8 cellular contexts compared by ENCODE assay signal in genomic region chr14:99266181-99267178, GRCh38. TPM values are rescaled to one million over a fixed set of nuclear protein-coding genes. Genes with fewer than 3 reads are reported as not detected.
DNase-seq lines count a peak whose midpoint lies in the region; ATAC-seq and TF ChIP-seq lines count a peak whose summit lies in the region.

No MANE protein-coding gene starts in this region.

- H3K9me3 Mint-ChIP-seq in naive B cell = peaks cover 0 to 2% (median 0%) of the 10 kb centered on the region in 7 donors
- no peaks in the 10 kb centered on the region for H3K9me3 Mint-ChIP-seq in stimulated activated effector memory CD8-positive, alpha-beta T cell treated with anti-CD3 and anti-CD28 coated beads, Interleukin-12 subunit alpha, Interleukin-12 subunit beta, amount 100 ng/mL, for 72 hours

- no peak overlapping the region for H3K27ac Mint-ChIP-seq in naive B cell
- H3K27ac Mint-ChIP-seq in stimulated activated effector memory CD8-positive, alpha-beta T cell treated with anti-CD3 and anti-CD28 coated beads, Interleukin-12 subunit alpha, Interleukin-12 subunit beta, amount 100 ng/mL, for 72 hours = peak overlapping the region; percentile 99

- H3K36me3 ChIP-seq in ACC112 (ENCODE audit: insufficient read depth, low read length) = no peaks in the 10 kb centered on the region

- H3K36me3 Mint-ChIP-seq in naive B cell = peaks cover 0 to 6% of the 10 kb centered on the region in 2 donors
- peaks cover 71% of the 10 kb centered on the region for H3K36me3 Mint-ChIP-seq in stimulated activated effector memory CD8-positive, alpha-beta T cell treated with anti-CD3 and anti-CD28 coated beads, Interleukin-12 subunit alpha, Interleukin-12 subunit beta, amount 100 ng/mL, for 72 hours

- peaks cover 88% of the 10 kb centered on the region for H3K27me3 ChIP-seq in ACC112 (ENCODE audit: insufficient read depth, low read length)

- H3K27me3 Mint-ChIP-seq in naive B cell = peaks cover 75 to 89% (median 88%) of the 10 kb centered on the region in 3 donors

- H3K79me2 ChIP-seq in ACC112 (ENCODE audit: control insufficient read depth, insufficient read depth, low read length, unreplicated experiment) = no peaks in the 10 kb centered on the region

- H3K4me3 Mint-ChIP-seq in naive B cell = peak overlapping the region in 3 of 8 donors; percentile 1 to 49 (median 25)
- H3K4me3 Mint-ChIP-seq in stimulated activated effector memory CD8-positive, alpha-beta T cell treated with anti-CD3 and anti-CD28 coated beads, Interleukin-12 subunit alpha, Interleukin-12 subunit beta, amount 100 ng/mL, for 72 hours = peak overlapping the region; percentile 89

- no peaks in the 10 kb centered on the region for H3K4me1 ChIP-seq in ACC112 (ENCODE audit: control insufficient read depth, insufficient read depth, low read length, unreplicated experiment)

- H3K4me3 ChIP-seq in ACC112 (ENCODE audit: low read depth, low read length) = peak overlapping the region; percentile 14; the same call in 1 of the 2 replicates
- H3K4me3 ChIP-seq in epithelial cell of esophagus (ENCODE audit: low read length) = peak overlapping the region; percentile 28

- peaks cover 14 to 26% (median 15%) of the 10 kb centered on the region in 3 donors for H3K4me1 Mint-ChIP-seq in naive B cell
- peaks cover 72% of the 10 kb centered on the region for H3K4me1 Mint-ChIP-seq in stimulated activated effector memory CD8-positive, alpha-beta T cell treated with anti-CD3 and anti-CD28 coated beads, Interleukin-12 subunit alpha, Interleukin-12 subunit beta, amount 100 ng/mL, for 72 hours

- DNase-seq in NOMO-1 (lab: John Stamatoyannopoulos, UW; ENCODE audit: unreplicated experiment in 2 of 2) (peak; percentile 58 to 59), activated T-cell treated with anti-CD3 and anti-CD28 coated beads for 1 hour (ENCODE audit: low read depth) (peak; percentile 84), epithelial cell of esophagus (ENCODE audit: low read depth) (peak; percentile 82), naive B cell (peak; percentile 14)
- DNase-seq in stimulated activated effector memory CD8-positive, alpha-beta T cell treated with anti-CD3 and anti-CD28 coated beads, Interleukin-12 subunit alpha, Interleukin-12 subunit beta, amount 100 ng/mL, for 72 hours (ENCODE audit: low spot score in 2 of 2) = peak; percentile 88 to 93

- no peak overlapping the region for H2AFZ ChIP-seq in ACC112 (ENCODE audit: low read length, unreplicated experiment)

- ATAC-seq in GM18498 (IDR thresholded peaks at IDR 0.05; ENCODE audit: unreplicated experiment) (peak; percentile 85), HG03520 (IDR thresholded peaks at IDR 0.05; ENCODE audit: unreplicated experiment) (peak; percentile 74), naive B cell (ENCODE audit: low read depth in 2 of 2) (peak in 1 of 2 donors; percentile 37)
- peak; percentile 67 for ATAC-seq in stimulated activated effector memory CD8-positive, alpha-beta T cell treated with anti-CD3 and anti-CD28 coated beads, Interleukin-12 subunit alpha, Interleukin-12 subunit beta, amount 100 ng/mL, for 72 hours

- H3K27ac ChIP-seq in ACC112 (ENCODE audit: low read depth, low read length) = no peak overlapping the region

- TF ChIP-seq CTCF in epithelial cell of esophagus (IDR thresholded peaks at IDR 0.05; ENCODE audit: insufficient read depth, low read depth, low read length, missing control alignments) = peak; percentile 98

RNA-seq across cellular contexts. Expression of gene BCL11B, which starts 5.5 kb away (rescaled TPM):
- under 1 TPM in 2 of 6 donors, not detected in 4; 0.03 to 0.05 TPM for polyA plus RNA-seq in naive B cell (ENCODE audit: low read depth in 6 of 6)

Comparison
In these comparisons a context has a peak if more than half of its experiments do, and no peak if none do; other contexts are left out.
1. DNase-seq: peak in every context shown above with its lines; median percentile 90 in stimulated activated effector memory CD8-positive, alpha-beta T cell treated with anti-CD3 and anti-CD28 coated beads, Interleukin-12 subunit alpha, Interleukin-12 subunit beta, amount 100 ng/mL, for 72 hours; 84 in activated T-cell treated with anti-CD3 and anti-CD28 coated beads for 1 hour; 82 in epithelial cell of esophagus; 58 in NOMO-1; 14 in naive B cell.